In the genomic region with DNA sequence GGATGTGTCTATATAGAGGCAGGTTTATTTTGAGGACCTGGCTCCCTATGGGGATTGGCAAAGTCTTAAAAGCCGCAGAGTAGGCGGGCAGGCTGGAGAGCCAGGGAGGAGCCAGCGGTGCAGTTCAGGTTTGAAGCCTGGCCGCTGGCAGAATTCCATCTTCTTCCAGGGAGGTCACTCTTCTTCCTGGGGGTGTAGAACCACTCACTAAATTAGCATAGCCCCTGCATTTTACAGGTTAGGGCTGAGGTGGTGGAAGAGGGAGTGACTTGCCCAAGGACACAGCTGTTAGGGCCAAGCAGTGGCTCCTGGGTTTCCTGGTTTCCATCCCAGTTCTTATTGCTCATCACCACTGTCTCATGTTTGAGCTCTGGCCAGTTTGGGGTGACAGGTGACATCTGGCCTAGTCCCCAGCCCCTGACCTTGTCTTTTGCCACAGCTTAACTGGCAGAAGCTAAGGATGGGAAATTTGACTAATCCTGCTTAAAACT, we compare ENCODE assay signal across 8 cellular contexts. TPM values are rescaled to one million over a fixed set of nuclear protein-coding genes. Genes with fewer than 3 reads are reported as not detected.
DNase-seq lines count a peak whose midpoint lies in the region; ATAC-seq and TF ChIP-seq lines count a peak whose summit lies in the region.

No MANE protein-coding gene starts in this region.

- in situ Hi-C loops in T47D (cut with HindIII; ENCODE audit: low pct_unique_long_range_greater_than_20kb, low sequenced_read_pairs), result no loop called here

- DNase-seq in AG08395 (ENCODE audit: low spot score) (peak; percentile 40), H9 (peak; percentile 78), Peyer's patch (peak in 1 of 3 donors; percentile 52), T47D (ENCODE audit: low read depth in 1 of 2, low spot score in 1 of 2) (peak; percentile 21 to 59), islet precursor cell (peak; percentile 80), pons (ENCODE audit: low spot score) (no peak)
- DNase-seq in activated CD4-positive, CD25-positive, alpha-beta regulatory T cell (lab: John Stamatoyannopoulos, UW), result no peak

- H2AK5ac ChIP-seq in H9 (ENCODE audit: insufficient read length, low read length), result no peak overlapping the region

- H3K23me2 ChIP-seq in H9 (ENCODE audit: insufficient read length, low read depth, low read length, poor library complexity, severe bottlenecking), result peaks cover 9% of the 10 kb centered on the region

- no peak overlapping the region for H4K8ac ChIP-seq in H9 (replicated peaks; ENCODE audit: insufficient read length, low read depth, low read length)

- peak overlapping the region; percentile 79 to 92 for H3K4me3 Mint-ChIP-seq in H9
- peak overlapping the region; percentile 78 for H3K4me3 Mint-ChIP-seq in stimulated activated memory B cell treated with anti-CD40 and anti-IgM and Interleukin-4, amounts not matched to agents 10 μg/mL and 1 μg/mL and 100 μg/mL, for 72 hours

- TF ChIP-seq POLR2A in Peyer's patch (IDR thresholded peaks at IDR 0.05), result no peak

- no peak overlapping the region for H2BK12ac ChIP-seq in H9 (ENCODE audit: insufficient read length, low read depth, low read length)

- peak overlapping the region; percentile 87 to 99 (median 98) for H3K4me3 ChIP-seq in Peyer's patch

- TF ChIP-seq CTCF in H9 (conservative IDR thresholded peaks at IDR 0.05), result no peak
- TF ChIP-seq CTCF in Peyer's patch (IDR thresholded peaks at IDR 0.05), result no peak

- H2AFZ ChIP-seq in H9 (ENCODE audit: low read length), result no peak overlapping the region

- no peaks in the 10 kb centered on the region; the same call in 1 of the 2 replicates for H3K27me3 Mint-ChIP-seq in H9 (ENCODE audit: low read depth)
- H3K27me3 Mint-ChIP-seq in stimulated activated memory B cell treated with anti-CD40 and anti-IgM and Interleukin-4, amounts not matched to agents 10 μg/mL and 1 μg/mL and 100 μg/mL, for 72 hours, result no peaks in the 10 kb centered on the region

- H3K14ac ChIP-seq in H9 (ENCODE audit: insufficient read depth, low read length), result no peak overlapping the region

- no peak overlapping the region for H2BK120ac ChIP-seq in H9 (ENCODE audit: low read depth, low read length, poor library complexity, severe bottlenecking)

- H3K27ac Mint-ChIP-seq in H9, result no peak overlapping the region; a peak in 1 of 7 replicates
- H3K27ac Mint-ChIP-seq in stimulated activated memory B cell treated with anti-CD40 and anti-IgM and Interleukin-4, amounts not matched to agents 10 μg/mL and 1 μg/mL and 100 μg/mL, for 72 hours, result peak overlapping the region; percentile 69

- peaks cover 0 to 11% (median 10%) of the 10 kb centered on the region in 3 experiments; a peak in 4 of 7 replicates for H3K36me3 Mint-ChIP-seq in H9 (ENCODE audit: insufficient read depth in 1 of 3, low read depth in 3 of 3)
- H3K36me3 Mint-ChIP-seq in stimulated activated memory B cell treated with anti-CD40 and anti-IgM and Interleukin-4, amounts not matched to agents 10 μg/mL and 1 μg/mL and 100 μg/mL, for 72 hours, result peaks cover 8% of the 10 kb centered on the region

- H3K4me2 ChIP-seq in H9 (ENCODE audit: insufficient read depth, insufficient read length, low read length), result peak overlapping the region; percentile 95

- H3T11ph ChIP-seq in H9 (ENCODE audit: low read length), result no peak overlapping the region

- no peak overlapping the region for H2BK20ac ChIP-seq in H9 (ENCODE audit: low read depth, low read length, poor library complexity, severe bottlenecking)

- no peak overlapping the region for H4K91ac ChIP-seq in H9 (ENCODE audit: insufficient read length, low read depth, low read length)

- H3K27ac ChIP-seq in H9 (ENCODE audit: insufficient read length, low read depth, low read length), result no peak overlapping the region
- H3K27ac ChIP-seq in Peyer's patch, result peak overlapping the region in 2 of 4 donors; percentile 94 to 96

- no peak overlapping the region for H3K4ac ChIP-seq in H9 (ENCODE audit: low read depth, low read length)

- no CpG with 5 or more reads among the region's 4 CpGs for WGBS in H9 (ENCODE audit: extremely low coverage, insufficient read length, low lambda C conversion rate)

- H3K4me1 ChIP-seq in H9 (ENCODE audit: insufficient read depth, low read length), result no peaks in the 10 kb centered on the region
- peaks cover 0 to 11% (median 4%) of the 10 kb centered on the region in 4 donors for H3K4me1 ChIP-seq in Peyer's patch

- no peak overlapping the region for H3K23ac ChIP-seq in H9 (ENCODE audit: insufficient read length, low read depth, low read length)

- H3K36me3 ChIP-seq in Peyer's patch, result peaks cover 0 to 24% (median 0%) of the 10 kb centered on the region in 3 donors

- H3K79me2 ChIP-seq in H9 (ENCODE audit: insufficient read depth, low read length), result no peaks in the 10 kb centered on the region

- H3K27me3 ChIP-seq in H9 (ENCODE audit: insufficient read depth, low read length), result no peaks in the 10 kb centered on the region
- no peaks in the 10 kb centered on the region for H3K27me3 ChIP-seq in Peyer's patch

- no peak for ATAC-seq in stimulated activated memory B cell treated with anti-CD40 and anti-IgM and Interleukin-4, amounts not matched to agents 10 μg/mL and 1 μg/mL and 100 μg/mL, for 72 hours

- peaks cover 12 to 16% of the 10 kb centered on the region in 2 experiments for H3K4me1 Mint-ChIP-seq in H9
- H3K4me1 Mint-ChIP-seq in stimulated activated memory B cell treated with anti-CD40 and anti-IgM and Interleukin-4, amounts not matched to agents 10 μg/mL and 1 μg/mL and 100 μg/mL, for 72 hours, result peaks cover 17% of the 10 kb centered on the region

- H4K20me1 ChIP-seq in H9 (ENCODE audit: control insufficient read depth, insufficient read depth, insufficient read length), result no peaks in the 10 kb centered on the region

- H3K9me3 ChIP-seq in H9 (ENCODE audit: control insufficient read depth, low read depth, low read length) (peaks cover 2% of the 10 kb centered on the region), Peyer's patch (no peaks in the 10 kb centered on the region)

- H4K5ac ChIP-seq in H9 (ENCODE audit: insufficient read length, low read depth, low read length), result no peak overlapping the region

- H2BK5ac ChIP-seq in H9 (ENCODE audit: insufficient read length, low read length), result no peak overlapping the region

- no peak overlapping the region for H2BK15ac ChIP-seq in H9 (ENCODE audit: low read depth, low read length)

- no peaks in the 10 kb centered on the region; a peak in 1 of 5 replicates for H3K9me3 Mint-ChIP-seq in H9
- no peaks in the 10 kb centered on the region for H3K9me3 Mint-ChIP-seq in stimulated activated memory B cell treated with anti-CD40 and anti-IgM and Interleukin-4, amounts not matched to agents 10 μg/mL and 1 μg/mL and 100 μg/mL, for 72 hours

- no peak overlapping the region for H3K18ac ChIP-seq in H9 (ENCODE audit: insufficient read length, low read depth, low read length)

- no peak overlapping the region for H3K56ac ChIP-seq in H9 (ENCODE audit: insufficient read length, low read depth, low read length)

- no peak overlapping the region for H3K9ac ChIP-seq in H9 (ENCODE audit: extremely low read depth, insufficient read length, low read length)

- H3K79me1 ChIP-seq in H9 (ENCODE audit: insufficient read depth, low read depth, low read length, poor library complexity, severe bottlenecking), result no peaks in the 10 kb centered on the region

RNA-seq across cellular contexts. Expression of a gene that starts 1.4 kb away (rescaled TPM):
- total RNA-seq in H9 (2021) (17.0 and 18.2 TPM in 2 replicates), Peyer's patch (10 to 100 TPM; 71.8 to 96.1 (median 89.4) TPM)

RNA-seq across cellular contexts. Expression of a gene that starts 26.5 kb away (rescaled TPM):
- total RNA-seq in H9 (2021) (255 and 269 TPM in 2 replicates), Peyer's patch (100 to 1,000 TPM in 3 of 4 donors, 10 to 100 TPM in 1; 44.6 to 145 (median 126) TPM)

RNA-seq across cellular contexts. Expression of a gene that starts 45.7 kb away (rescaled TPM):
- 6.5 and 7.0 TPM in 2 replicates for total RNA-seq in H9 (2021)
- total RNA-seq in Peyer's patch, result 10 to 100 TPM in 3 of 4 donors, not detected in 1; 33.9 to 47.1 (median 39.1) TPM

Comparison
In these comparisons a context has a peak if more than half of its experiments do, and no peak if none do; other contexts are left out.
1. DNase-seq: peak in AG08395 (single experiment), H9 (single experiment), T47D (2 of 2) and islet precursor cell (single experiment); none in activated CD4-positive, CD25-positive, alpha-beta regulatory T cell (0 of 4) and pons (single experiment).